ENCODE assay signal across 8 cellular contexts in the genomic region with DNA sequence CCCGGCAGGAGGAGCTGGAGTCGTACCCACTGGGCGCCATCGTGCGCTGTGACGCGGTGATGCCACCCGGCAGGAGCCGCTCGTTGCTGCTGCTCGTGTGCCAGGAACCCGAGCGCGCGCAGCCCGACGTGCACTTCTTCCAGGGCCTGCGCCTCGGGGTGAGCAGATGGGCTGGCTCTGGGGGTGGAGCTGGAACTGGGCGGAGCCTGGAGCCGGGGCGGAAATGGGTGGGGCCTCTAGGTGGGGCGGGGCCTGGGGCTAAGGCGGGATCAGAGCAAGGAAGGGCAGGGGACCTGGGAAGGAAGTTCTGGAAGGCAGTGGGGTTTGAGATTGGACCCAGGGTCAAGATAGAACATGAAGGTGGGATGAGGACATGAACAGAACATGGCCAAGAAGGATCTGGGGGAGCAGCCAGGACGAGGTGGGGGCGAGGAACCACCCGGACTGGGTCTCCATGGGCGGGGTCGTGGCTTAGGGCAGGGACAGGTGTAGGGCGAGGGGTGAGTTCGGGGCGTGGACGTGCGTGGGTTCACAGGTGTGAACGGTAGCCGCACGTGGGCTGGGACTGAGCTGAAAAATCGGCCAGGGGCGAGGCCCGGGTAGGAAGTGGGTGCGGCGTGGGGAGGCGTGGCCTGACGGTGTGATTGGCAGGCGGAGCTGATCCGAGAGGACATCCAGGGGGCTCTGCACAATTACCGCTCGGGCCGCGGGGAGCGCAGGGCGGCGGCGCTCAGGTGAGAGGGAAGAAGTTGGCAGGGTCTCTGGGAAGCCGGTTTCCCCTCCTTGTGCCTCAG. TPM values are rescaled to one million over a fixed set of nuclear protein-coding genes. Genes with fewer than 3 reads are reported as not detected.
DNase-seq lines count a peak whose midpoint lies in the region; TF ChIP-seq lines count a peak whose summit lies in the region.

No MANE protein-coding gene starts in this region.

- TF ChIP-seq CTCF in GM12864 (IDR thresholded peaks at IDR 0.05; ENCODE audit: low read depth, low read length, missing control alignments) (no peak), brain (conservative IDR thresholded peaks at IDR 0.05) (no peak)

- H3K27me3 Mint-ChIP-seq in brain (peaks cover 83% of the 10 kb centered on the region), immature natural killer cell (ENCODE audit: low read depth in 3 of 3) (peaks cover 8 to 19% (median 15%) of the 10 kb centered on the region in 3 donors)

- H3K4me3 Mint-ChIP-seq in brain, result peak overlapping the region; percentile 83 to 94 (median 88)
- H3K4me3 Mint-ChIP-seq in immature natural killer cell, result peak overlapping the region; percentile 84 to 91 (median 89)

- no peaks in the 10 kb centered on the region for H3K36me3 Mint-ChIP-seq in brain
- no peaks in the 10 kb centered on the region for H3K36me3 Mint-ChIP-seq in immature natural killer cell

- H3K9me3 Mint-ChIP-seq in brain (peaks cover 0 to 12% (median 4%) of the 10 kb centered on the region in 5 experiments), immature natural killer cell (no peaks in the 10 kb centered on the region)

- peaks cover 20% of the 10 kb centered on the region for H3K4me1 Mint-ChIP-seq in brain
- peaks cover 28% of the 10 kb centered on the region in 2 donors for H3K4me1 Mint-ChIP-seq in immature natural killer cell

- peak overlapping the region in 3 of 5 experiments; percentile 33 to 90 (median 72) for H3K27ac Mint-ChIP-seq in brain
- peak overlapping the region in 5 of 6 donors; percentile 57 to 93 (median 88) for H3K27ac Mint-ChIP-seq in immature natural killer cell

- DNase-seq in GM12864 (ENCODE audit: low read depth), result peak; percentile 38
- peak; percentile 67 for DNase-seq in NCI-H1105 treated with DMSO at 0.1 percent for 48 hours (lab: John Stamatoyannopoulos, UW)
- peak; percentile 78 for DNase-seq in T1000 (lab: John Stamatoyannopoulos, UW)
- peak; percentile 57 to 70 (median 62) for DNase-seq in immature natural killer cell
- DNase-seq in stimulated activated CD4-positive, alpha-beta T cell treated with anti-CD3 and anti-CD28 coated beads, Interleukin-2, amount 100 ng/mL, for 24 hours, result peak; percentile 61 to 76
- DNase-seq in midbrain (lab: John Stamatoyannopoulos, UW), result no peak
- no peak for DNase-seq in GM19240 (ENCODE audit: insufficient read length, low spot score)

- H3K4me3 ChIP-seq in GM12864 (ENCODE audit: low read depth, low read length), result peak overlapping the region; percentile 67

RNA-seq across cellular contexts. Expression of a gene that starts 4.6 kb away (rescaled TPM):
- 5.5 TPM for polyA plus RNA-seq in brain (ENCODE audit: insufficient read depth, low read depth, low replicate concordance)
- 1 to 10 TPM; 4.5 to 7.3 (median 6.4) TPM for polyA plus RNA-seq in immature natural killer cell

RNA-seq across cellular contexts. Expression of a gene that starts 17.4 kb away (rescaled TPM):
- polyA plus RNA-seq in brain (ENCODE audit: insufficient read depth, low read depth, low replicate concordance), result 4.8 TPM
- 10 to 100 TPM in 1 of 3 donors, 1 to 10 TPM in 2; 4.2 to 17.0 (median 4.5) TPM for polyA plus RNA-seq in immature natural killer cell

RNA-seq across cellular contexts. Expression of a gene that starts 37.1 kb away (rescaled TPM):
- polyA plus RNA-seq in brain (ENCODE audit: insufficient read depth, low read depth, low replicate concordance) (56.9 TPM), immature natural killer cell (1 to 10 TPM in 2 of 3 donors, under 1 TPM in 1; 0.63 to 8.5 (median 3.5) TPM)

RNA-seq across cellular contexts. Expression of a gene that starts 42.3 kb away (rescaled TPM):
- polyA plus RNA-seq in brain (ENCODE audit: insufficient read depth, low read depth, low replicate concordance) (not detected), immature natural killer cell (under 1 TPM in 2 of 3 donors, not detected in 1; 0.64 to 0.78 TPM)

Comparison
In these comparisons a context has a peak if more than half of its experiments do, and no peak if none do; other contexts are left out.
1. DNase-seq: peak in GM12864 (single experiment), NCI-H1105 treated with DMSO at 0.1 percent for 48 hours (single experiment), T1000 (single experiment), immature natural killer cell (3 of 3) and stimulated activated CD4-positive, alpha-beta T cell treated with anti-CD3 and anti-CD28 coated beads, Interleukin-2, amount 100 ng/mL, for 24 hours (2 of 2); none in midbrain (single experiment) and GM19240 (single experiment).